Comparison of ENCODE assay signal across 1 cellular context in genomic region chr17:76969598-76970172, GRCh38.
TF ChIP-seq lines count a peak whose summit lies in the region.

No MANE protein-coding gene starts in this region.

TF ChIP-seq in HEK293, 187 proteins besides CTCF, POLR2A, EP300 and RAD21 (continued from another document and continues in another):
- TF ChIP-seq ZBTB6 (tag by site-specific recombination; IDR thresholded peaks at IDR 0.05) (no peak), ZNF37A (tag by site-specific recombination; IDR thresholded peaks at IDR 0.05) (no peak), ZNF350 (tag by site-specific recombination; IDR thresholded peaks at IDR 0.05) (no peak), ZNF560 (tag by site-specific recombination; IDR thresholded peaks at IDR 0.05; ENCODE audit: borderline replicate concordance) (no peak), ZNF155 (tag by site-specific recombination; IDR thresholded peaks at IDR 0.05) (no peak), TRIM28 (IDR thresholded peaks at IDR 0.05; ENCODE audit: borderline replicate concordance, low read length) (no peak), INSM2 (tag by site-specific recombination; IDR thresholded peaks at IDR 0.05) (no peak), ZNF580 (tag by site-specific recombination; IDR thresholded peaks at IDR 0.05) (no peak), ZNF488 (tag by site-specific recombination; IDR thresholded peaks at IDR 0.05) (no peak), OVOL3 (tag by site-specific recombination; IDR thresholded peaks at IDR 0.05) (no peak), KLF9 (tag by site-specific recombination; IDR thresholded peaks at IDR 0.05; ENCODE audit: low read depth) (no peak), PRDM6 (tag by site-specific recombination; IDR thresholded peaks at IDR 0.05) (no peak), ZNF548 (tag by site-specific recombination; IDR thresholded peaks at IDR 0.05) (no peak), ZNF654 (tag by site-specific recombination; IDR thresholded peaks at IDR 0.05; ENCODE audit: low read depth) (no peak), ZNF785 (tag by site-specific recombination; IDR thresholded peaks at IDR 0.05) (no peak), ZFP3 (tag by site-specific recombination; IDR thresholded peaks at IDR 0.05; ENCODE audit: low read depth) (no peak), YY2 (tag by site-specific recombination; IDR thresholded peaks at IDR 0.05) (no peak), ZNF707 (tag by site-specific recombination; IDR thresholded peaks at IDR 0.05) (no peak), ZNF132 (tag by site-specific recombination; IDR thresholded peaks at IDR 0.05; ENCODE audit: borderline replicate concordance) (no peak), PATZ1 (tag by site-specific recombination; IDR thresholded peaks at IDR 0.05) (peak; percentile 70; the same call in 1 of the 2 replicates), ZNF324 (tag by site-specific recombination; IDR thresholded peaks at IDR 0.05) (no peak), ZNF830 (tag by site-specific recombination; IDR thresholded peaks at IDR 0.05; ENCODE audit: low read depth) (no peak), KLF17 (tag by site-specific recombination; IDR thresholded peaks at IDR 0.05) (no peak), ZFP69B (tag by site-specific recombination; IDR thresholded peaks at IDR 0.05) (no peak), PRDM10 (tag by site-specific recombination; IDR thresholded peaks at IDR 0.05) (peak; percentile 93), ZNF530 (tag by site-specific recombination; IDR thresholded peaks at IDR 0.05; ENCODE audit: low read depth) (no peak), ZBTB21 (tag by site-specific recombination; IDR thresholded peaks at IDR 0.05) (0 out of 2 replicates have a peak, but pooled peaks have one; percentile 9), ZNF175 (tag by site-specific recombination; IDR thresholded peaks at IDR 0.05) (no peak), ZNF701 (tag by site-specific recombination; IDR thresholded peaks at IDR 0.05) (no peak), ZNF391 (tag by site-specific recombination; IDR thresholded peaks at IDR 0.05; ENCODE audit: borderline replicate concordance, low read depth) (no peak), ZIC2 (tag by site-specific recombination; IDR thresholded peaks at IDR 0.05) (no peak), ZNF610 (tag by site-specific recombination; IDR thresholded peaks at IDR 0.05; ENCODE audit: borderline replicate concordance) (0 out of 2 replicates have a peak, but pooled peaks have one; percentile 56), SP2 (tag by site-specific recombination; IDR thresholded peaks at IDR 0.05) (peak; percentile 38; the same call in 1 of the 2 replicates), ZNF280D (tag by site-specific recombination; IDR thresholded peaks at IDR 0.05) (no peak), ZNF677 (tag by site-specific recombination; IDR thresholded peaks at IDR 0.05) (no peak), ZNF404 (tag by site-specific recombination; IDR thresholded peaks at IDR 0.05) (no peak), TSHZ1 (tag by site-specific recombination; IDR thresholded peaks at IDR 0.05; ENCODE audit: borderline replicate concordance) (no peak), ZNF184 (tag by site-specific recombination; IDR thresholded peaks at IDR 0.05) (no peak), HOXD13 (CRISPR knock-in tag; IDR thresholded peaks at IDR 0.05; ENCODE audit: borderline replicate concordance) (no peak), ZNF223 (tag by site-specific recombination; IDR thresholded peaks at IDR 0.05) (no peak), ZBTB7A (tag by site-specific recombination; IDR thresholded peaks at IDR 0.05; ENCODE audit: low read depth) (no peak), ZNF311 (tag by site-specific recombination; IDR thresholded peaks at IDR 0.05; ENCODE audit: borderline replicate concordance) (no peak), ZNF571 (tag by site-specific recombination; IDR thresholded peaks at IDR 0.05) (no peak), GFI1B (tag by site-specific recombination; IDR thresholded peaks at IDR 0.05) (no peak)
